In the genomic region with DNA sequence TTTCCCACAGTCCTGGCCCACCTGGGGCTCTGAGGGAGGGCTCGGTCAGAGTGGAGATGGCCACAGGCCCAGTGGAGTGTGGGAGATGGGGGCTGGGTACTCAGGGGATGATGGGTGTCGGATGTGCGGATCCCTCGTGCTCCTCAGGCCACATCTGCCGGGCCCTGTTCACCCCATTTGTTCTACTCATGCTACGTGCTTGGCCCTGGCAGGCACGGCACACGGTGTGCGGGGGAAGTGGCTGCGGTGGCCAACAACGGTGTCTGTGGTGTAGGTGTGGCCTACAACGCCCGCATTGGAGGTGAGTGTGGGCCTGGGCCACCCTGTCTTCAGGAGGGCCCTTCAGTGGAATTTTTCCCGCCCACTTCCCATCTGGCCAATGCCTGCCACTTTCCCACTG, we compare ENCODE assay signal across 10 cellular contexts.
"Had no signal": no experiment of that assay in that cellular context is flagged by ENCODE, and none has a peak within 500 bp of the region (broad histone marks: within the 10 kb centered on the region; RNA-seq: fewer than 3 reads in every experiment).

No MANE protein-coding gene starts in this region.

- DNase-seq: activated naive CD8-positive, alpha-beta T cell treated with anti-CD3 and anti-CD28 coated beads, Interleukin-2, amount 50 U/mL, for 24 hours; erythroblast; mesendoderm; sigmoid colon; stimulated activated CD4-positive, alpha-beta T cell treated with anti-CD3 and anti-CD28 coated beads, Interleukin-12 subunit alpha, Interleukin-12 subunit beta, amount 100 ng/mL, for 4 hours; T1000; thyroid gland; uterus had no signal

- H3K36me3 ChIP-seq: ovary, uterus had no signal

- ATAC-seq: activated naive CD8-positive, alpha-beta T cell treated with anti-CD3 and anti-CD28 coated beads, Interleukin-2, amount 50 U/mL, for 24 hours had no signal

- H3K27ac ChIP-seq: ovary, sigmoid colon, thyroid gland, uterus had no signal

- H3K27ac Mint-ChIP-seq: activated naive CD8-positive, alpha-beta T cell treated with anti-CD3 and anti-CD28 coated beads, Interleukin-2, amount 50 U/mL, for 24 hours had no signal

- H3K4me3 ChIP-seq: ovary, sigmoid colon, thyroid gland, uterus had no signal

- H3K27me3 Mint-ChIP-seq: activated naive CD8-positive, alpha-beta T cell treated with anti-CD3 and anti-CD28 coated beads, Interleukin-2, amount 50 U/mL, for 24 hours had no signal

- H3K4me3 Mint-ChIP-seq: activated naive CD8-positive, alpha-beta T cell treated with anti-CD3 and anti-CD28 coated beads, Interleukin-2, amount 50 U/mL, for 24 hours; neural crest cell had no signal

- H3K9me3 Mint-ChIP-seq: activated naive CD8-positive, alpha-beta T cell treated with anti-CD3 and anti-CD28 coated beads, Interleukin-2, amount 50 U/mL, for 24 hours; neural crest cell had no signal

- H3K9me3 ChIP-seq: ovary, sigmoid colon, thyroid gland, uterus had no signal
